ENCODE assay signal across 1 cellular context in genomic region chr3:172673210-172673679, GRCh38.
TF ChIP-seq lines count a peak whose summit lies in the region.

No MANE protein-coding gene starts in this region.

TF ChIP-seq in HepG2, 621 proteins besides CTCF, POLR2A, EP300 and RAD21 (continued from another document):
- TF ChIP-seq, protein P1, sequence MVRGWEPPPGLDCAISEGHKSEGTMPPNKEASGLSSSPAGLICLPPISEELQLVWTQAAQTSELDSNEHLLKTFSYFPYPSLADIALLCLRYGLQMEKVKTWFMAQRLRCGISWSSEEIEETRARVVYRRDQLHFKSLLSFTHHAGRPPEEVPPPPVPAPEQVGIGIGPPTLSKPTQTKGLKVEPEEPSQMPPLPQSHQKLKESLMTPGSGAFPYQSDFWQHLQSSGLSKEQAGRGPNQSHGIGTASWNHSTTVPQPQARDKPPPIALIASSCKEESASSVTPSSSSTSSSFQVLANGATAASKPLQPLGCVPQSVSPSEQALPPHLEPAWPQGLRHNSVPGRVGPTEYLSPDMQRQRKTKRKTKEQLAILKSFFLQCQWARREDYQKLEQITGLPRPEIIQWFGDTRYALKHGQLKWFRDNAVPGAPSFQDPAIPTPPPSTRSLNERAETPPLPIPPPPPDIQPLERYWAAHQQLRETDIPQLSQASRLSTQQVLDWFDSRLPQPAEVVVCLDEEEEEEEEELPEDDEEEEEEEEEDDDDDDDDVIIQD (CRISPR knock-in tag; IDR thresholded peaks at IDR 0.05; ENCODE audit: low read depth) = peak; percentile 19; the same call in 1 of the 2 replicates
- TF ChIP-seq ZBTB20 (CRISPR knock-in tag; IDR thresholded peaks at IDR 0.05; ENCODE audit: borderline replicate concordance, low read depth) (no peak), ZMYM4 (CRISPR knock-in tag; IDR thresholded peaks at IDR 0.05) (peak; percentile 23; the same call in 1 of the 2 replicates), TBL1XR1 (IDR thresholded peaks at IDR 0.05; ENCODE audit: borderline replicate concordance, low read length, partially characterized antibody) (no peak), KDM5B (CRISPR knock-in tag; IDR thresholded peaks at IDR 0.05; ENCODE audit: borderline replicate concordance) (no peak), ZNF331 (CRISPR knock-in tag; IDR thresholded peaks at IDR 0.05) (peak; percentile 38; the same call in 1 of the 2 replicates), ZNF225 (CRISPR knock-in tag; IDR thresholded peaks at IDR 0.05) (no peak), KLF12 (CRISPR knock-in tag; IDR thresholded peaks at IDR 0.05; ENCODE audit: borderline replicate concordance) (no peak), SYNCRIP (IDR thresholded peaks at IDR 0.05; ENCODE audit: insufficient read depth, low read depth, low read length) (no peak), SRSF4 (IDR thresholded peaks at IDR 0.05; ENCODE audit: low read depth, low read length, poor library complexity, severe bottlenecking) (no peak), NFYC (CRISPR knock-in tag; IDR thresholded peaks at IDR 0.05) (peak; percentile 37; the same call in 1 of the 2 replicates), ZEB1 (IDR thresholded peaks at IDR 0.05; ENCODE audit: insufficient replicate concordance, low read depth) (no peak), ZNF224 (CRISPR knock-in tag; IDR thresholded peaks at IDR 0.05) (no peak), JDP2 (CRISPR knock-in tag; IDR thresholded peaks at IDR 0.05; ENCODE audit: borderline replicate concordance) (no peak), ZNF792 (CRISPR knock-in tag; IDR thresholded peaks at IDR 0.05) (0 out of 2 replicates have a peak, but pooled peaks have one; percentile 26), PPARG (CRISPR knock-in tag; conservative IDR thresholded peaks at IDR 0.05) (0 out of 2 replicates have a peak, but pooled peaks have one; percentile 26), KDM4B (CRISPR knock-in tag; IDR thresholded peaks at IDR 0.05) (no peak), MED1 (CRISPR knock-in tag; IDR thresholded peaks at IDR 0.05) (no peak), ELF3 (CRISPR knock-in tag; IDR thresholded peaks at IDR 0.05) (0 out of 2 replicates have a peak, but pooled peaks have one; percentile 32), MXD4 (CRISPR knock-in tag; IDR thresholded peaks at IDR 0.05) (no peak), FOXK1 (CRISPR knock-in tag; IDR thresholded peaks at IDR 0.05; ENCODE audit: borderline replicate concordance, low read depth) (no peak), THAP11 (CRISPR knock-in tag; IDR thresholded peaks at IDR 0.05) (no peak), EZH2 (conservative IDR thresholded peaks at IDR 0.05; ENCODE audit: low read depth, low read length) (no peak), FOXA3 (CRISPR knock-in tag; IDR thresholded peaks at IDR 0.05) (peak; percentile 56; the same call in 1 of the 2 replicates), MED13 (CRISPR knock-in tag; IDR thresholded peaks at IDR 0.05) (no peak), MNT (IDR thresholded peaks at IDR 0.05) (no peak), ZIK1 (CRISPR knock-in tag; IDR thresholded peaks at IDR 0.05; ENCODE audit: borderline replicate concordance, low read depth) (no peak), ZNF558 (CRISPR knock-in tag; IDR thresholded peaks at IDR 0.05; ENCODE audit: borderline replicate concordance) (no peak), ZNF550 (CRISPR knock-in tag; IDR thresholded peaks at IDR 0.05; ENCODE audit: borderline replicate concordance) (no peak), ZMYM3 (CRISPR knock-in tag; IDR thresholded peaks at IDR 0.05) (peak; percentile 74), ZNF749 (CRISPR knock-in tag; IDR thresholded peaks at IDR 0.05; ENCODE audit: borderline replicate concordance) (no peak), FOXP1 (IDR thresholded peaks at IDR 0.05) (no peak), FOXP1 (CRISPR knock-in tag; IDR thresholded peaks at IDR 0.05) (peak; percentile 46; the same call in 1 of the 2 replicates), FOXA1 (IDR thresholded peaks at IDR 0.05) (no peak), FOXA1 (CRISPR knock-in tag; IDR thresholded peaks at IDR 0.05) (peak; percentile 39; the same call in 1 of the 2 replicates), FOSL2 (CRISPR knock-in tag; IDR thresholded peaks at IDR 0.05) (0 out of 2 replicates have a peak, but pooled peaks have one; percentile 23), RXRB (CRISPR knock-in tag; IDR thresholded peaks at IDR 0.05; ENCODE audit: borderline replicate concordance) (0 out of 2 replicates have a peak, but pooled peaks have one; percentile 19), ESRRA (CRISPR knock-in tag; IDR thresholded peaks at IDR 0.05; ENCODE audit: low read depth) (no peak), AHR (CRISPR knock-in tag; IDR thresholded peaks at IDR 0.05) (no peak), SIX4 (CRISPR knock-in tag; IDR thresholded peaks at IDR 0.05) (no peak), CEBPB (IDR thresholded peaks at IDR 0.05; ENCODE audit: borderline replicate concordance, low read depth, low read length) (0 out of 2 replicates have a peak, but pooled peaks have one; percentile 31), KDM1A (CRISPR knock-in tag; IDR thresholded peaks at IDR 0.05) (0 out of 2 replicates have a peak, but pooled peaks have one; percentile 39), ARID3A (IDR thresholded peaks at IDR 0.05; ENCODE audit: low read depth, low read length) (peak; percentile 72), RCOR2 (CRISPR knock-in tag; IDR thresholded peaks at IDR 0.05) (peak; percentile 51; the same call in 1 of the 2 replicates), GATAD1 (CRISPR knock-in tag; IDR thresholded peaks at IDR 0.05) (peak; percentile 21; the same call in 1 of the 2 replicates), HINFP (CRISPR knock-in tag; IDR thresholded peaks at IDR 0.05; ENCODE audit: low read depth) (no peak), KDM3A (CRISPR knock-in tag; IDR thresholded peaks at IDR 0.05; ENCODE audit: low read depth) (0 out of 2 replicates have a peak, but pooled peaks have one; percentile 34), TMF1 (CRISPR knock-in tag; IDR thresholded peaks at IDR 0.05; ENCODE audit: low read depth) (no peak)
- TF ChIP-seq, protein P2, sequence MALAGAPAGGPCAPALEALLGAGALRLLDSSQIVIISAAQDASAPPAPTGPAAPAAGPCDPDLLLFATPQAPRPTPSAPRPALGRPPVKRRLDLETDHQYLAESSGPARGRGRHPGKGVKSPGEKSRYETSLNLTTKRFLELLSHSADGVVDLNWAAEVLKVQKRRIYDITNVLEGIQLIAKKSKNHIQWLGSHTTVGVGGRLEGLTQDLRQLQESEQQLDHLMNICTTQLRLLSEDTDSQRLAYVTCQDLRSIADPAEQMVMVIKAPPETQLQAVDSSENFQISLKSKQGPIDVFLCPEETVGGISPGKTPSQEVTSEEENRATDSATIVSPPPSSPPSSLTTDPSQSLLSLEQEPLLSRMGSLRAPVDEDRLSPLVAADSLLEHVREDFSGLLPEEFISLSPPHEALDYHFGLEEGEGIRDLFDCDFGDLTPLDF (CRISPR knock-in tag; IDR thresholded peaks at IDR 0.05) = no peak
- TF ChIP-seq, protein P3, sequence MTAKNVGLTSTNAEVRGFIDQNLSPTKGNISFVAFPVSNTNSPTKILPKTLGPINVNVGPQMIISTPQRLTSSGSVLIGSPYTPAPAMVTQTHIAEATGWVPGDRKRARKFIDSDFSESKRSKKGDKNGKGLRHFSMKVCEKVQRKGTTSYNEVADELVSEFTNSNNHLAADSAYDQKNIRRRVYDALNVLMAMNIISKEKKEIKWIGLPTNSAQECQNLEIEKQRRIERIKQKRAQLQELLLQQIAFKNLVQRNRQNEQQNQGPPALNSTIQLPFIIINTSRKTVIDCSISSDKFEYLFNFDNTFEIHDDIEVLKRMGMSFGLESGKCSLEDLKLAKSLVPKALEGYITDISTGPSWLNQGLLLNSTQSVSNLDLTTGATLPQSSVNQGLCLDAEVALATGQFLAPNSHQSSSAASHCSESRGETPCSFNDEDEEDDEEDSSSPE (CRISPR knock-in tag; IDR thresholded peaks at IDR 0.05) = no peak
